2 cellular contexts compared by ENCODE assay signal in the genomic region with DNA sequence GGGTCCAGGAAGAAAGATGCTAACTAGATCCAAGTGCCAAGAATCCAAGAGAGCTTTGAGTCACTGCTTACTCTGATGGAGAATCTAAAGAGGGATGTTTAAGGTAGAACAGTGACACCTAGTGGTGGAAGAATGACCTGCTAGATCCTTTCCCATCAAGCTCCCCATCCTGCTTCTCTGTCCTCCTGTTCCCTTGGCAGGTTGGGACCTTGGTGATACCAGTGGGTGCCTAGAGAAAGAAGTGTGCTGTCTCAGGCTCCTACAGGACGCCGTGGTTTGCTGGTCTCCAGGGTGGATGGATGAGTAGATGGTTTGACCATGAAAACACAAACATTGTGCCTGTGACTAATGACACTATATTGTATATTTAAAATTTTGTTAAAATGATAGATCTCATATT.
TF ChIP-seq lines count a peak whose summit lies in the region.

No MANE protein-coding gene starts in this region.

TF ChIP-seq in Ishikawa, 13 proteins besides CTCF, POLR2A, EP300 and RAD21 (continued from another document):
- TF ChIP-seq, protein P1, sequence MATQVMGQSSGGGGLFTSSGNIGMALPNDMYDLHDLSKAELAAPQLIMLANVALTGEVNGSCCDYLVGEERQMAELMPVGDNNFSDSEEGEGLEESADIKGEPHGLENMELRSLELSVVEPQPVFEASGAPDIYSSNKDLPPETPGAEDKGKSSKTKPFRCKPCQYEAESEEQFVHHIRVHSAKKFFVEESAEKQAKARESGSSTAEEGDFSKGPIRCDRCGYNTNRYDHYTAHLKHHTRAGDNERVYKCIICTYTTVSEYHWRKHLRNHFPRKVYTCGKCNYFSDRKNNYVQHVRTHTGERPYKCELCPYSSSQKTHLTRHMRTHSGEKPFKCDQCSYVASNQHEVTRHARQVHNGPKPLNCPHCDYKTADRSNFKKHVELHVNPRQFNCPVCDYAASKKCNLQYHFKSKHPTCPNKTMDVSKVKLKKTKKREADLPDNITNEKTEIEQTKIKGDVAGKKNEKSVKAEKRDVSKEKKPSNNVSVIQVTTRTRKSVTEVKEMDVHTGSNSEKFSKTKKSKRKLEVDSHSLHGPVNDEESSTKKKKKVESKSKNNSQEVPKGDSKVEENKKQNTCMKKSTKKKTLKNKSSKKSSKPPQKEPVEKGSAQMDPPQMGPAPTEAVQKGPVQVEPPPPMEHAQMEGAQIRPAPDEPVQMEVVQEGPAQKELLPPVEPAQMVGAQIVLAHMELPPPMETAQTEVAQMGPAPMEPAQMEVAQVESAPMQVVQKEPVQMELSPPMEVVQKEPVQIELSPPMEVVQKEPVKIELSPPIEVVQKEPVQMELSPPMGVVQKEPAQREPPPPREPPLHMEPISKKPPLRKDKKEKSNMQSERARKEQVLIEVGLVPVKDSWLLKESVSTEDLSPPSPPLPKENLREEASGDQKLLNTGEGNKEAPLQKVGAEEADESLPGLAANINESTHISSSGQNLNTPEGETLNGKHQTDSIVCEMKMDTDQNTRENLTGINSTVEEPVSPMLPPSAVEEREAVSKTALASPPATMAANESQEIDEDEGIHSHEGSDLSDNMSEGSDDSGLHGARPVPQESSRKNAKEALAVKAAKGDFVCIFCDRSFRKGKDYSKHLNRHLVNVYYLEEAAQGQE (IDR thresholded peaks at IDR 0.05; ENCODE audit: low read depth), result no peak
TF ChIP-seq in Ishikawa: peak in this region for 0.

TF ChIP-seq in GM12878, 131 proteins besides CTCF, POLR2A, EP300 and RAD21 (continued from another document):
- TF ChIP-seq, protein P2, sequence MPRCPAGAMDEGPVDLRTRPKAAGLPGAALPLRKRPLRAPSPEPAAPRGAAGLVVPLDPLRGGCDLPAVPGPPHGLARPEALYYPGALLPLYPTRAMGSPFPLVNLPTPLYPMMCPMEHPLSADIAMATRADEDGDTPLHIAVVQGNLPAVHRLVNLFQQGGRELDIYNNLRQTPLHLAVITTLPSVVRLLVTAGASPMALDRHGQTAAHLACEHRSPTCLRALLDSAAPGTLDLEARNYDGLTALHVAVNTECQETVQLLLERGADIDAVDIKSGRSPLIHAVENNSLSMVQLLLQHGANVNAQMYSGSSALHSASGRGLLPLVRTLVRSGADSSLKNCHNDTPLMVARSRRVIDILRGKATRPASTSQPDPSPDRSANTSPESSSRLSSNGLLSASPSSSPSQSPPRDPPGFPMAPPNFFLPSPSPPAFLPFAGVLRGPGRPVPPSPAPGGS (IDR thresholded peaks at IDR 0.05; ENCODE audit: borderline replicate concordance, insufficient read depth, low read depth, low read length, poor library complexity, severe bottlenecking), result no peak
- TF ChIP-seq SMC3 (IDR thresholded peaks at IDR 0.05; ENCODE audit: borderline replicate concordance, low read length), result peak; percentile 74
